ENCODE assay signal across 2 cellular contexts in genomic region chr9:104269996-104270963, GRCh38.
TF ChIP-seq lines count a peak whose summit lies in the region.

No MANE protein-coding gene starts in this region.

TF ChIP-seq in H1, 55 proteins besides CTCF, POLR2A, EP300 and RAD21:
- TF ChIP-seq, protein P1, sequence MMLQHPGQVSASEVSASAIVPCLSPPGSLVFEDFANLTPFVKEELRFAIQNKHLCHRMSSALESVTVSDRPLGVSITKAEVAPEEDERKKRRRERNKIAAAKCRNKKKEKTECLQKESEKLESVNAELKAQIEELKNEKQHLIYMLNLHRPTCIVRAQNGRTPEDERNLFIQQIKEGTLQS (IDR thresholded peaks at IDR 0.05; ENCODE audit: insufficient read depth, low read depth, low read length): no peak
- TF ChIP-seq TBP (IDR thresholded peaks at IDR 0.05; ENCODE audit: low read depth, low read length) (no peak), GABPA (IDR thresholded peaks at IDR 0.05; ENCODE audit: borderline replicate concordance, insufficient read depth, low read length) (no peak), USF2 (IDR thresholded peaks at IDR 0.05; ENCODE audit: low read length) (no peak), KDM5A (IDR thresholded peaks at IDR 0.05; ENCODE audit: low read length) (no peak), TAF7 (optimal IDR thresholded peaks at IDR 0.05; ENCODE audit: borderline replicate concordance, low read depth, low read length) (no peak), E2F6 (IDR thresholded peaks at IDR 0.05) (no peak), SAP30 (IDR thresholded peaks at IDR 0.05; ENCODE audit: insufficient read depth, insufficient replicate concordance, low read length) (no peak), EZH2 (IDR thresholded peaks at IDR 0.05; ENCODE audit: low read depth, low read length, severe bottlenecking) (no peak)

TF ChIP-seq in HEK293T, 16 proteins besides CTCF, POLR2A, EP300 and RAD21 (continued from another document):
- TF ChIP-seq PKNOX1 (IDR thresholded peaks at IDR 0.05) (no peak), L3MBTL2 (conservative IDR thresholded peaks at IDR 0.05) (no peak), BHLHE40 (IDR thresholded peaks at IDR 0.05; ENCODE audit: borderline replicate concordance) (no peak), LEF1 (IDR thresholded peaks at IDR 0.05; ENCODE audit: borderline replicate concordance) (no peak), ARNT (IDR thresholded peaks at IDR 0.05) (no peak), NFRKB (IDR thresholded peaks at IDR 0.05) (no peak)
